17 cellular contexts compared by ENCODE assay signal in genomic region chr1:197567442-197567841, GRCh38.
"Had no signal": no experiment of that assay in that cellular context is flagged by ENCODE, and none has a peak within 500 bp of the region (broad histone marks: within the 10 kb centered on the region; RNA-seq: fewer than 3 reads in every experiment).

No MANE protein-coding gene starts in this region.

- H3K36me3 ChIP-seq: upper lobe of right lung had no signal

- H3K4me3 ChIP-seq: heart left ventricle, mucosa of descending colon, sigmoid colon, skin epidermis, testis, tibial nerve, upper lobe of right lung, vagina had no signal

- H3K4me1 ChIP-seq: heart left ventricle, sigmoid colon, testis, tibial nerve, upper lobe of right lung, vagina had no signal

- DNase-seq: foreskin melanocyte; heart left ventricle; hypothalamus; islet precursor cell; mucosa of descending colon; naive thymus-derived CD8-positive, alpha-beta T cell; posterior cingulate gyrus; sigmoid colon; stimulated activated CD4-positive, alpha-beta T cell treated with anti-CD3 and anti-CD28 coated beads, Interleukin-2, amount 100 ng/mL, for 24 hours; stimulated activated CD4-positive, alpha-beta T cell treated with anti-CD3 and anti-CD28 coated beads, Interleukin-4, amount 100 ng/mL, for 4 hours; stimulated activated naive B cell treated with anti-CD40 and anti-IgM and Interleukin-4, amounts not matched to agents 10 μg/mL and 1 μg/mL and 100 μg/mL, for 72 hours; stimulated activated naive CD8-positive, alpha-beta T cell treated with anti-CD3 and anti-CD28 coated beads, Interleukin-15, amount 100 ng/mL, for 72 hours; testis; upper lobe of right lung had no signal

- H3K27me3 ChIP-seq: heart left ventricle, sigmoid colon, testis, tibial nerve, upper lobe of right lung, vagina had no signal

- H3K27ac ChIP-seq: heart left ventricle, sigmoid colon, skin epidermis, testis, tibial nerve, upper lobe of right lung, vagina had no signal
